Comparison of ENCODE assay signal across 10 cellular contexts in genomic region chr6:89895273-89895874, GRCh38. TPM values are rescaled to one million over a fixed set of nuclear protein-coding genes. Genes with fewer than 3 reads are reported as not detected.
A peak's percentile ranks its signal among the peaks of the same experiment; 100 is the strongest.
DNase-seq lines count a peak whose midpoint lies in the region; ATAC-seq and TF ChIP-seq lines count a peak whose summit lies in the region.
"Had no signal": no experiment of that assay in that cellular context is flagged by ENCODE, and none has a peak within 500 bp of the region (broad histone marks: within the 10 kb centered on the region; RNA-seq: fewer than 3 reads in every experiment).

No MANE protein-coding gene starts in this region.

- H3K27ac ChIP-seq in mesendoderm (ENCODE audit: low read depth, low read length) = no peak overlapping the region
- H3K27ac ChIP-seq in WERI-Rb-1 = no peak overlapping the region

- no peak overlapping the region for H3K18ac ChIP-seq in mesendoderm (ENCODE audit: low read length)

- no peak for TF ChIP-seq CTCF in WERI-Rb-1 (IDR thresholded peaks at IDR 0.05; ENCODE audit: low read depth, low read length)

- H4K5ac ChIP-seq in mesendoderm (ENCODE audit: low read length) = no peak overlapping the region

- no peak overlapping the region for H4K8ac ChIP-seq in mesendoderm (ENCODE audit: low read depth, low read length)

- H3K79me1 ChIP-seq in mesendoderm (ENCODE audit: low read length) = no peaks in the 10 kb centered on the region

- no peak overlapping the region for H2BK120ac ChIP-seq in mesendoderm (ENCODE audit: low read depth, low read length)

- no peak overlapping the region for H3K9ac ChIP-seq in mesendoderm (ENCODE audit: low read length)

- no peak overlapping the region for H2BK5ac ChIP-seq in mesendoderm (ENCODE audit: low read length)

- WGBS in mesendoderm (ENCODE audit: extremely low coverage, insufficient coverage, low lambda C conversion rate) = no CpG with 5 or more reads among the region's 8 CpGs

- no peak for ATAC-seq in GM21423 (IDR thresholded peaks at IDR 0.05; ENCODE audit: unreplicated experiment)

- no peak overlapping the region for H3K56ac ChIP-seq in mesendoderm (ENCODE audit: low read length)

- no peaks in the 10 kb centered on the region for H3K27me3 ChIP-seq in mesendoderm (ENCODE audit: insufficient read depth, low read length, poor library complexity)
- H3K27me3 ChIP-seq in WERI-Rb-1 (ENCODE audit: insufficient read depth, low read depth, severe bottlenecking) = no peaks in the 10 kb centered on the region

- no peak overlapping the region for H2AK5ac ChIP-seq in mesendoderm (ENCODE audit: low read length)

- no peaks in the 10 kb centered on the region for H3K79me2 ChIP-seq in mesendoderm (ENCODE audit: control insufficient read depth, insufficient read depth, low read length)

- DNase-seq in ELR (ENCODE audit: low read depth) (peak; percentile 49), MV-4-11 (lab: John Stamatoyannopoulos, UW) (peak; percentile 32), ecto neural progenitor cell (ENCODE audit: low spot score) (peak; percentile 81), mesendoderm (peak; percentile 82), hypothalamus (lab: John Stamatoyannopoulos, UW) (no peak), WERI-Rb-1 (no peak)
- no peak for DNase-seq in activated effector memory CD4-positive, alpha-beta T cell treated with Interleukin-2 at 50 U/mL for 16 hours
- DNase-seq: activated B cell treated with CpG ODN at 0.5 μM for 24 hours, head of caudate nucleus had no signal

- H3K36me3 ChIP-seq in mesendoderm (ENCODE audit: control insufficient read depth, insufficient read depth, low read length) (no peaks in the 10 kb centered on the region), WERI-Rb-1 (no peaks in the 10 kb centered on the region)

- H3K4me3 ChIP-seq in mesendoderm (ENCODE audit: low read length) = no peak overlapping the region
- no peak overlapping the region for H3K4me3 ChIP-seq in WERI-Rb-1 (ENCODE audit: low read depth, low read length)

- no peak overlapping the region for H2BK15ac ChIP-seq in mesendoderm (replicated peaks; ENCODE audit: low read depth)

- peaks cover 2% of the 10 kb centered on the region for H3K4me1 ChIP-seq in mesendoderm (ENCODE audit: control insufficient read depth, low read depth, low read length)

- no peaks in the 10 kb centered on the region for H3K9me3 ChIP-seq in WERI-Rb-1 (ENCODE audit: severe bottlenecking)

- H3K23ac ChIP-seq in mesendoderm (ENCODE audit: low read length) = no peak overlapping the region

- H3K4me2 ChIP-seq in mesendoderm (ENCODE audit: low read length) = no peak overlapping the region

- no peak overlapping the region for H3K4ac ChIP-seq in mesendoderm (ENCODE audit: low read depth, low read length)

RNA-seq across cellular contexts. Expression of gene GJA10, which starts 1.1 kb away (rescaled TPM):
- 0.07 TPM for polyA plus RNA-seq in mesendoderm (2013, experiment 1 of 2)
- polyA plus RNA-seq in mesendoderm (2013, experiment 2 of 2) = not detected

Comparison
In these comparisons a context has a peak if more than half of its experiments do, and no peak if none do; other contexts are left out.
1. DNase-seq: peak in ELR (single experiment), MV-4-11 (single experiment), ecto neural progenitor cell (single experiment) and mesendoderm (single experiment); none in activated effector memory CD4-positive, alpha-beta T cell treated with Interleukin-2 at 50 U/mL for 16 hours (single experiment), hypothalamus (0 of 51) and WERI-Rb-1 (single experiment).